8 cellular contexts compared by ENCODE assay signal in the genomic region with DNA sequence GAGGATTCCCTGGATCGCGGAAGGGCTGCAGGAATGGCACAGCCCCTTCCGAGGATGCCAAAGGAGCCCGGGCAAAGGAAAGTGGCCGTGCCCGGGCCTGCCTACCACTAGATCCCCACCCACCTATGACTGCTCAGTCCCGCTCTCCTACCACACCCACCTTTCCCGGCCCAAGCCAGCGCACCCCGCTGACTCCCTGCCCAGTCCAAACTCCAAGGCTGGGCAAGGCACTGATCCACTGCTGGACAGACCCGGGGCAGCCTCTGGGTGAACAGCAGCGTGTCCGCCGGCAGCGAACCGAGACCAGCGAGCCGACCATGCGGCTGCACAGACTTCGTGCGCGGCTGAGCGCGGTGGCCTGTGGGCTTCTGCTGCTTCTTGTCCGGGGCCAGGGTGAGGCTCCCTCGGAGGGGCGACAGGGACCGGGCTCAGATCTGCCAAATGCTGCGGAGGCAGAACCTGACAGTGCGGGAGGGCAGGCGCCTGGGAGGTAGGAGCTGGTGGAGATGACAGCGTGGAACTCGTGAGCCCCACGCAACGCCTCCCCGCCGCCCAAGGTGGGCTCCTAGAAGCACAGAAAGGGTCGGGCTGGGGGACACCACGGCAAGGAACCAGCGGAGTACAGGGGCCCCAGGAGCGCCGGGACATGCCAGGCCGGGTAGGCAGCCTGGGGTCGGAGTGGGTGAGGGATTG. TPM values are rescaled to one million over a fixed set of nuclear protein-coding genes. Genes with fewer than 3 reads are reported as not detected.
DNase-seq lines count a peak whose midpoint lies in the region; ATAC-seq and TF ChIP-seq lines count a peak whose summit lies in the region.

A gene with protein sequence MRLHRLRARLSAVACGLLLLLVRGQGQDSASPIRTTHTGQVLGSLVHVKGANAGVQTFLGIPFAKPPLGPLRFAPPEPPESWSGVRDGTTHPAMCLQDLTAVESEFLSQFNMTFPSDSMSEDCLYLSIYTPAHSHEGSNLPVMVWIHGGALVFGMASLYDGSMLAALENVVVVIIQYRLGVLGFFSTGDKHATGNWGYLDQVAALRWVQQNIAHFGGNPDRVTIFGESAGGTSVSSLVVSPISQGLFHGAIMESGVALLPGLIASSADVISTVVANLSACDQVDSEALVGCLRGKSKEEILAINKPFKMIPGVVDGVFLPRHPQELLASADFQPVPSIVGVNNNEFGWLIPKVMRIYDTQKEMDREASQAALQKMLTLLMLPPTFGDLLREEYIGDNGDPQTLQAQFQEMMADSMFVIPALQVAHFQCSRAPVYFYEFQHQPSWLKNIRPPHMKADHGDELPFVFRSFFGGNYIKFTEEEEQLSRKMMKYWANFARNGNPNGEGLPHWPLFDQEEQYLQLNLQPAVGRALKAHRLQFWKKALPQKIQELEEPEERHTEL (plus strand): TSS at position 198 of the 693 bp plus-strand sequence. CDS start 120 bp downstream, at position 318.

- intact Hi-C loops in Panc1 (cut with micrococcal nuclease; ENCODE audit: unreplicated experiment) (no loop called here), tibial artery (cut with DNase I; ENCODE audit: low total_unique reads) (loop anchor here (2.0 kb wide), 1 partner anchor 41 kb away; no protein-coding TSS in a partner anchor)

- POLR2A ChIA-PET in Panc1 (lab: Charles Lee), result no interaction called here

- in situ Hi-C loops in Panc1 (cut with HindIII; ENCODE audit: low pct_unique_long_range_greater_than_20kb, low sequenced_read_pairs), result no loop called here

- H3K4me1 ChIP-seq in Panc1 (ENCODE audit: control insufficient read depth, insufficient read depth, low read length) (peaks cover 3% of the 10 kb centered on the region), ectodermal cell (ENCODE audit: control insufficient read depth, insufficient read depth, low read length) (peaks cover 7% of the 10 kb centered on the region), tibial artery (peaks cover 4 to 45% (median 35%) of the 10 kb centered on the region in 4 donors)

- DNase-seq in ELR (ENCODE audit: low read depth) (peak; percentile 71), Panc1 (ENCODE audit: low read depth, low spot score) (no peak), lung microvascular endothelial cell (ENCODE audit: low read depth in 2 of 2) (peak; percentile 36 to 52), tibial artery (peak in 1 of 2 donors; percentile 85), midbrain (lab: John Stamatoyannopoulos, UW) (no peak)

- H3K4me3 ChIP-seq in Panc1 (ENCODE audit: low read depth in 2 of 2, low read length in 2 of 2), result peak within 1 kb of the TSS; percentile 83 to 95
- H3K4me3 ChIP-seq in ectodermal cell (ENCODE audit: insufficient read depth, low read depth, low read length), result peak within 1 kb of the TSS; percentile 62
- H3K4me3 ChIP-seq in tibial artery, result peak within 1 kb of the TSS; percentile 95 to 97

- H3K9me3 ChIP-seq in Panc1 (ENCODE audit: control insufficient read depth, insufficient read depth, low read depth, low read length) (no peaks in the 10 kb centered on the region), ectodermal cell (ENCODE audit: control insufficient read depth, low read length) (no peaks in the 10 kb centered on the region), tibial artery (no peaks in the 10 kb centered on the region)

- peaks cover 8% of the 10 kb centered on the region; the same call in 1 of the 2 replicates for H3K36me3 ChIP-seq in Panc1 (ENCODE audit: control insufficient read depth, insufficient read depth, low read length)
- H3K36me3 ChIP-seq in ectodermal cell (ENCODE audit: control insufficient read depth, insufficient read depth, low read length), result no peaks in the 10 kb centered on the region
- H3K36me3 ChIP-seq in tibial artery, result peaks cover 4 to 59% (median 27%) of the 10 kb centered on the region in 3 donors

- no TSS peak for BruUV-seq in Panc1 (replicated peaks; lab: Mats Ljungman, UMichigan)

- no peaks in the 10 kb centered on the region for H3K27me3 ChIP-seq in Panc1 (ENCODE audit: control insufficient read depth, insufficient read depth, low read length)
- H3K27me3 ChIP-seq in ectodermal cell (ENCODE audit: control insufficient read depth, insufficient read depth, low read length, poor library complexity, severe bottlenecking), result no peaks in the 10 kb centered on the region
- H3K27me3 ChIP-seq in tibial artery, result no peaks in the 10 kb centered on the region

- CTCF ChIA-PET in Panc1 (lab: Charles Lee), result no interaction called here

- 74 to 76% methylated on average over 44 of the region's 44 CpGs for WGBS in ectodermal cell, 2 experiments

- H3K27ac ChIP-seq in Panc1 (ENCODE audit: low read length) (peak within 1 kb of the TSS; percentile 80), ectodermal cell (ENCODE audit: insufficient read depth, low read depth, low read length, poor library complexity, severe bottlenecking) (no peak within 1 kb of the TSS), tibial artery (peak within 1 kb of the TSS; percentile 95 to 97)

- TF ChIP-seq CTCF in Panc1 (IDR thresholded peaks at IDR 0.05) (no peak), tibial artery (IDR thresholded peaks at IDR 0.05) (no peak)

- ATAC-seq in Panc1 (peak; percentile 61), GM18870 (IDR thresholded peaks at IDR 0.05; ENCODE audit: unreplicated experiment) (no peak), HG03025 (IDR thresholded peaks at IDR 0.05; ENCODE audit: low FRiP score, unreplicated experiment) (no peak)

RNA-seq across cellular contexts. Expression of the gene that starts here (rescaled TPM):
- total RNA-seq in Panc1 (2021; ENCODE audit: unreplicated experiment), result 26.3 TPM
- 20.6 TPM for polyA plus RNA-seq in Panc1 (2012; ENCODE audit: insufficient read length)
- polyA plus RNA-seq in ectodermal cell (2013, experiment 1 of 4), result 18.8 TPM
- polyA plus RNA-seq in ectodermal cell (2013, experiment 2 of 4), result 22.4 TPM
- 15.6 TPM for polyA plus RNA-seq in ectodermal cell (2013, experiment 3 of 4)
- 15.7 TPM for polyA plus RNA-seq in ectodermal cell (2013, experiment 4 of 4)
- 12.7 and 15.9 TPM in 2 replicates for total RNA-seq in lung microvascular endothelial cell

Comparison
In these comparisons a context has a peak if more than half of its experiments do, and no peak if none do; other contexts are left out.
1. DNase-seq: peak in ELR (single experiment) and lung microvascular endothelial cell (2 of 2); none in Panc1 (single experiment) and midbrain (single experiment).
2. Peak in every context shown above with its lines, with median percentiles within 50 percentile points of each other: H3K4me3 ChIP-seq.